38 cellular contexts compared by ENCODE assay signal in the genomic region with DNA sequence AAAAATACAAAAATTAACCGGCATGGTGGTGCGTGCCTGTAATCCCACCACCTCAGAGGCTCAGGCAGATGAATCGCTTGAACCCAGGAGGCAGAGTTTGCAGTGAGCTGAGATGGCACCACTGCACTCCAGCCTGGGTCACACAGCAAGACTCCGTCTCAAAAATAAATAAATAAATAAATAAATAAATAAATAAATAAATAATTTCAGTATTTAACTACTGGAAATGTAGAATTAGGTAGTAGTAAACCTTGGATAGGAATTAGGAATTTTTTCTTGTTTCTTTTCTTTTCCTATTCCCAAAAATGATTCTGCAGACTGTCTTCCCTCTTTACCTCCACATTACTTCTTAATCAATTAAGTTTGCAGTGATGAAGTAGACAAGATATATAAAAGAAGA.
"Had no signal": no experiment of that assay in that cellular context is flagged by ENCODE, and none has a peak within 500 bp of the region (broad histone marks: within the 10 kb centered on the region; RNA-seq: fewer than 3 reads in every experiment).

No MANE protein-coding gene starts in this region.

- H3K4me3 ChIP-seq: adrenal gland, ascending aorta, body of pancreas, breast epithelium, cardiac muscle cell had no signal

- DNase-seq: activated effector memory CD4-positive, alpha-beta T cell treated with anti-CD3 and anti-CD28 coated beads, Interleukin-2, amount 50 U/mL, for 16 hours; activated effector memory CD4-positive, alpha-beta T cell treated with Interleukin-2 at 50 U/mL for 16 hours; activated gamma-delta T cell; activated gamma-delta T cell treated with Interleukin-2 at 50 U/mL for 16 hours; activated naive CD4-positive, alpha-beta T cell; activated naive CD4-positive, alpha-beta T cell treated with anti-CD3 and anti-CD28 coated beads for 36 hours; activated naive CD4-positive, alpha-beta T cell treated with anti-CD3 and anti-CD28 coated beads, Interleukin-2, amount 10 ng/mL, durations not matched to agents 7 days and 5 days; activated naive CD4-positive, alpha-beta T cell treated with anti-CD3 and anti-CD28 coated beads, Interleukin-2, amount 50 U/mL, for 16 hours; activated naive CD4-positive, alpha-beta T cell treated with Interleukin-2 at 50 U/mL for 16 hours; activated naive CD8-positive, alpha-beta T cell treated with anti-CD3 and anti-CD28 coated beads for 36 hours; activated naive CD8-positive, alpha-beta T cell treated with anti-CD3 and anti-CD28 coated beads, Interleukin-2, amount 10 ng/mL, durations not matched to agents 7 days and 5 days; activated naive CD8-positive, alpha-beta T cell treated with anti-CD3 and anti-CD28 coated beads, Interleukin-2, amount 50 U/mL, for 24 hours; activated T-cell treated with anti-CD3 and anti-CD28 coated beads, Interleukin-2, amount 50 U/mL, for 4 hours; activated T-cell treated with anti-CD3 and anti-CD28 coated beads, Interleukin-2, amount 50 U/mL, for 48 hours; activated T-cell treated with anti-CD3 and anti-CD28 coated beads, Interleukin-2, amount 50 U/mL, for 72 hours; adrenal gland; amniotic stem cell; amygdala; anterior cingulate cortex; aorta; body of pancreas; brain microvascular endothelial cell; caudate nucleus; central memory CD4-positive, alpha-beta T cell; cerebellar nuclear complex had no signal

- ATAC-seq: activated naive CD4-positive, alpha-beta T cell treated with anti-CD3 and anti-CD28 coated beads, Interleukin-2, amount 50 U/mL, for 72 hours; activated naive CD8-positive, alpha-beta T cell treated with anti-CD3 and anti-CD28 coated beads, Interleukin-2, amount 50 U/mL, for 24 hours; activated T-cell treated with anti-CD3 and anti-CD28 coated beads, Interleukin-2, amount 50 U/mL, for 4 hours; activated T-cell treated with anti-CD3 and anti-CD28 coated beads, Interleukin-2, amount 50 U/mL, for 72 hours; activated T-helper 17 cell treated with anti-CD3 and anti-CD28 coated beads, Interleukin-2, amount 50 U/mL, for 72 hours; body of pancreas had no signal

- H3K4me3 Mint-ChIP-seq: activated naive CD4-positive, alpha-beta T cell treated with anti-CD3 and anti-CD28 coated beads for 36 hours; activated naive CD4-positive, alpha-beta T cell treated with anti-CD3 and anti-CD28 coated beads, Interleukin-2, amount 10 ng/mL, durations not matched to agents 7 days and 5 days; activated naive CD4-positive, alpha-beta T cell treated with anti-CD3 and anti-CD28 coated beads, Interleukin-2, amount 50 U/mL, for 24 hours; activated naive CD8-positive, alpha-beta T cell; activated naive CD8-positive, alpha-beta T cell treated with anti-CD3 and anti-CD28 coated beads for 36 hours; activated naive CD8-positive, alpha-beta T cell treated with anti-CD3 and anti-CD28 coated beads, Interleukin-2, amount 10 ng/mL, durations not matched to agents 7 days and 5 days; activated naive CD8-positive, alpha-beta T cell treated with anti-CD3 and anti-CD28 coated beads, Interleukin-2, amount 50 U/mL, for 24 hours; activated T-cell treated with anti-CD3 and anti-CD28 coated beads, Interleukin-2, amount 50 U/mL, for 4 hours; activated T-cell treated with anti-CD3 and anti-CD28 coated beads, Interleukin-2, amount 50 U/mL, for 72 hours; activated T-helper 1 cell treated with anti-CD3 and anti-CD28 coated beads, Interleukin-12 subunit alpha, Interleukin-12 subunit beta, Interleukin-2, Interleukin-4 antibody, amounts not matched to agents 30 ng/mL and 10 ng/mL and 1 ng/mL, durations not matched to agents 14 hours and 24 hours and 36 hours; activated T-helper 17 cell treated with anti-CD3 and anti-CD28 coated beads, Interleukin-2, amount 50 U/mL, for 72 hours; brain; central memory CD8-positive, alpha-beta T cell had no signal

- H3K27me3 Mint-ChIP-seq: activated naive CD4-positive, alpha-beta T cell treated with anti-CD3 and anti-CD28 coated beads, Interleukin-2, amount 10 ng/mL, durations not matched to agents 7 days and 5 days; activated naive CD8-positive, alpha-beta T cell; activated naive CD8-positive, alpha-beta T cell treated with anti-CD3 and anti-CD28 coated beads for 36 hours; activated naive CD8-positive, alpha-beta T cell treated with anti-CD3 and anti-CD28 coated beads, Interleukin-2, amount 10 ng/mL, durations not matched to agents 7 days and 5 days; activated naive CD8-positive, alpha-beta T cell treated with anti-CD3 and anti-CD28 coated beads, Interleukin-2, amount 50 U/mL, for 24 hours; brain; central memory CD8-positive, alpha-beta T cell had no signal

- H3K36me3 ChIP-seq: adrenal gland, ascending aorta, brain microvascular endothelial cell, breast epithelium, cardiac muscle cell had no signal

- H3K9me3 ChIP-seq: adrenal gland, ascending aorta, body of pancreas, breast epithelium had no signal

- H3K27ac Mint-ChIP-seq: activated naive CD4-positive, alpha-beta T cell treated with anti-CD3 and anti-CD28 coated beads for 36 hours; activated naive CD4-positive, alpha-beta T cell treated with anti-CD3 and anti-CD28 coated beads, Interleukin-2, amount 10 ng/mL, durations not matched to agents 7 days and 5 days; activated naive CD4-positive, alpha-beta T cell treated with anti-CD3 and anti-CD28 coated beads, Interleukin-2, amount 50 U/mL, for 24 hours; activated naive CD4-positive, alpha-beta T cell treated with anti-CD3 and anti-CD28 coated beads, Interleukin-2, amount 50 U/mL, for 72 hours; activated naive CD8-positive, alpha-beta T cell; activated naive CD8-positive, alpha-beta T cell treated with anti-CD3 and anti-CD28 coated beads for 36 hours; activated naive CD8-positive, alpha-beta T cell treated with anti-CD3 and anti-CD28 coated beads, Interleukin-2, amount 10 ng/mL, durations not matched to agents 7 days and 5 days; activated naive CD8-positive, alpha-beta T cell treated with anti-CD3 and anti-CD28 coated beads, Interleukin-2, amount 50 U/mL, for 24 hours; activated T-cell treated with anti-CD3 and anti-CD28 coated beads, Interleukin-2, amount 50 U/mL, for 72 hours; activated T-helper 1 cell treated with anti-CD3 and anti-CD28 coated beads, Interleukin-12 subunit alpha, Interleukin-12 subunit beta, Interleukin-2, Interleukin-4 antibody, amounts not matched to agents 30 ng/mL and 10 ng/mL and 1 ng/mL, durations not matched to agents 14 hours and 24 hours and 36 hours; activated T-helper 17 cell treated with anti-CD3 and anti-CD28 coated beads, Interleukin-2, amount 50 U/mL, for 72 hours; activated T-helper 2 cell treated with anti-CD3 and anti-CD28 coated beads, Interferon-gamma antibody, Interleukin-2, Interleukin-4, amounts not matched to agents 10 μg/mL and 5 μg/mL and 100 μg/mL, durations not matched to agents 14 hours and 24 hours and 36 hours; brain had no signal

- H3K4me1 ChIP-seq: adrenal gland, ascending aorta, body of pancreas had no signal

- FAIRE-seq: astrocyte, bronchial epithelial cell had no signal

- H3K9me3 Mint-ChIP-seq: activated naive CD4-positive, alpha-beta T cell treated with anti-CD3 and anti-CD28 coated beads for 36 hours; activated naive CD4-positive, alpha-beta T cell treated with anti-CD3 and anti-CD28 coated beads, Interleukin-2, amount 10 ng/mL, durations not matched to agents 7 days and 5 days; activated naive CD4-positive, alpha-beta T cell treated with anti-CD3 and anti-CD28 coated beads, Interleukin-2, amount 50 U/mL, for 24 hours; activated naive CD4-positive, alpha-beta T cell treated with anti-CD3 and anti-CD28 coated beads, Interleukin-2, amount 50 U/mL, for 72 hours; activated naive CD8-positive, alpha-beta T cell treated with anti-CD3 and anti-CD28 coated beads for 36 hours; activated naive CD8-positive, alpha-beta T cell treated with anti-CD3 and anti-CD28 coated beads, Interleukin-2, amount 10 ng/mL, durations not matched to agents 7 days and 5 days; activated naive CD8-positive, alpha-beta T cell treated with anti-CD3 and anti-CD28 coated beads, Interleukin-2, amount 50 U/mL, for 24 hours; activated T-cell treated with anti-CD3 and anti-CD28 coated beads, Interleukin-2, amount 50 U/mL, for 4 hours; activated T-cell treated with anti-CD3 and anti-CD28 coated beads, Interleukin-2, amount 50 U/mL, for 72 hours; activated T-helper 1 cell treated with anti-CD3 and anti-CD28 coated beads, Interleukin-12 subunit alpha, Interleukin-12 subunit beta, Interleukin-2, Interleukin-4 antibody, amounts not matched to agents 30 ng/mL and 10 ng/mL and 1 ng/mL, durations not matched to agents 14 hours and 24 hours and 36 hours; activated T-helper 17 cell treated with anti-CD3 and anti-CD28 coated beads, Interleukin-2, amount 50 U/mL, for 72 hours; activated T-helper 2 cell treated with anti-CD3 and anti-CD28 coated beads, Interferon-gamma antibody, Interleukin-2, Interleukin-4, amounts not matched to agents 10 μg/mL and 5 μg/mL and 100 μg/mL, durations not matched to agents 14 hours and 24 hours and 36 hours; central memory CD8-positive, alpha-beta T cell had no signal

- H3K36me3 Mint-ChIP-seq: activated naive CD4-positive, alpha-beta T cell treated with anti-CD3 and anti-CD28 coated beads, Interleukin-2, amount 10 ng/mL, durations not matched to agents 7 days and 5 days; activated naive CD4-positive, alpha-beta T cell treated with anti-CD3 and anti-CD28 coated beads, Interleukin-2, amount 50 U/mL, for 24 hours; activated naive CD4-positive, alpha-beta T cell treated with anti-CD3 and anti-CD28 coated beads, Interleukin-2, amount 50 U/mL, for 72 hours; activated naive CD8-positive, alpha-beta T cell; activated naive CD8-positive, alpha-beta T cell treated with anti-CD3 and anti-CD28 coated beads for 36 hours; activated naive CD8-positive, alpha-beta T cell treated with anti-CD3 and anti-CD28 coated beads, Interleukin-2, amount 10 ng/mL, durations not matched to agents 7 days and 5 days; brain had no signal

- H3K27ac ChIP-seq: adrenal gland, ascending aorta, body of pancreas, brain microvascular endothelial cell, breast epithelium, cardiac muscle cell had no signal

- H3K27me3 ChIP-seq: adrenal gland, ascending aorta, body of pancreas, brain microvascular endothelial cell, breast epithelium, cardiac muscle cell had no signal

- H3K4me1 Mint-ChIP-seq: activated naive CD4-positive, alpha-beta T cell treated with anti-CD3 and anti-CD28 coated beads, Interleukin-2, amount 10 ng/mL, durations not matched to agents 7 days and 5 days; activated naive CD4-positive, alpha-beta T cell treated with anti-CD3 and anti-CD28 coated beads, Interleukin-2, amount 50 U/mL, for 24 hours; activated naive CD8-positive, alpha-beta T cell treated with anti-CD3 and anti-CD28 coated beads for 36 hours; activated naive CD8-positive, alpha-beta T cell treated with anti-CD3 and anti-CD28 coated beads, Interleukin-2, amount 10 ng/mL, durations not matched to agents 7 days and 5 days; activated naive CD8-positive, alpha-beta T cell treated with anti-CD3 and anti-CD28 coated beads, Interleukin-2, amount 50 U/mL, for 24 hours; activated T-helper 17 cell treated with anti-CD3 and anti-CD28 coated beads, Interleukin-2, amount 50 U/mL, for 72 hours; central memory CD8-positive, alpha-beta T cell had no signal
